Comparison of ENCODE assay signal across 10 cellular contexts in the genomic region with DNA sequence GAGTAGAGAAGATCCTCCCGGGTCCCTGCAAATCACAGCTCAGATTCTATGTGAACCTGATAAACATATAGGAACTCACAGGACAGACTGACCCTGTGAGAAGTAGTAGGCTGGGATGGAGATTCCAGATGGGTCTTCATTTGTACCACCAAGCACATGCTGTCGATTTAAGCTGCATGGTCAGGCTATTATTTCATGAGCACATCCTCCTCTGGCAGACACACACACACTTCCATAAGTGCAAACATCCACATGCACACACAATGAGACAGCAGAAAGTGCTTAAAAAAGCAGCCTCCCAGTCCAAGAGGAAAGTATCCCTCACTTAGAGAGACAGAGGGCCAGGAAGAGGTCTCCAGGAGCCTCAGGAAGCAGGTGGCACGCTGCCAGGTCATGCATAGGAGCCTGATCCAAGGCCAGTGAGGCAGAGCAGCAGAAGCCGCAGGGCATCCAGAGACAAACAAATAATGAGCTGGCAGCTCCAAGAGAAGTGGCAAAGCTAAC.
A peak's percentile ranks its signal among the peaks of the same experiment; 100 is the strongest.
DNase-seq lines count a peak whose midpoint lies in the region; ATAC-seq, FAIRE-seq and TF ChIP-seq lines count a peak whose summit lies in the region.
"Had no signal": no experiment of that assay in that cellular context is flagged by ENCODE, and none has a peak within 500 bp of the region (broad histone marks: within the 10 kb centered on the region; RNA-seq: fewer than 3 reads in every experiment).

No MANE protein-coding gene starts in this region.

- no peak for FAIRE-seq in astrocyte (lab: Jason Lieb, UNC)
- FAIRE-seq: endometrium had no signal

- H3K27me3 Mint-ChIP-seq in astrocyte (ENCODE audit: low read depth, unreplicated experiment), result peaks cover 3% of the 10 kb centered on the region

- no peaks in the 10 kb centered on the region for H3K79me2 ChIP-seq in astrocyte (ENCODE audit: insufficient read depth, low read length)

- H3K4me1 ChIP-seq in astrocyte (ENCODE audit: insufficient read depth, low read length), result peaks cover 13% of the 10 kb centered on the region

- H3K9ac ChIP-seq in astrocyte (ENCODE audit: low read length), result no peak overlapping the region

- H3K27me3 ChIP-seq in astrocyte (ENCODE audit: insufficient read depth, low read length), result no peaks in the 10 kb centered on the region

- peak overlapping the region; percentile 26 for H3K4me2 ChIP-seq in astrocyte (ENCODE audit: low read length)

- H3K27ac ChIP-seq in astrocyte (ENCODE audit: low read depth, low read length) (no peak overlapping the region), coronary artery (no peak overlapping the region)

- no peaks in the 10 kb centered on the region for H3K9me3 ChIP-seq in astrocyte (ENCODE audit: insufficient read depth, low read depth, low read length)

- no peaks in the 10 kb centered on the region for H4K20me1 ChIP-seq in astrocyte (ENCODE audit: insufficient read depth, low read length)

- TF ChIP-seq CTCF in astrocyte (IDR thresholded peaks at IDR 0.05; ENCODE audit: insufficient read depth, low read depth, low read length), result no peak
- no peak for TF ChIP-seq CTCF in coronary artery (IDR thresholded peaks at IDR 0.05)

- no peaks in the 10 kb centered on the region for H3K36me3 Mint-ChIP-seq in astrocyte (ENCODE audit: low read depth, unreplicated experiment)

- no peak overlapping the region for H3K27ac Mint-ChIP-seq in astrocyte (ENCODE audit: unreplicated experiment)

- no peaks in the 10 kb centered on the region for H3K36me3 ChIP-seq in astrocyte (ENCODE audit: insufficient read depth, low read length)

- DNase-seq in DMS79 (lab: John Stamatoyannopoulos, UW) (peak; percentile 93), NCI-H1694 treated with DMSO at 0.1 percent for 48 hours (lab: John Stamatoyannopoulos, UW) (peak; percentile 31), astrocyte (ENCODE audit: low read depth) (peak; percentile 43), left kidney (ENCODE audit: low read depth, low spot score) (peak; percentile 38), coronary artery (ENCODE audit: low spot score) (no peak)
- no peak for DNase-seq in stimulated activated CD4-positive, alpha-beta T cell treated with anti-CD3 and anti-CD28 coated beads, Interleukin-12 subunit alpha, Interleukin-12 subunit beta, amount 100 ng/mL, for 4 hours
- DNase-seq: H7 had no signal

- H2AFZ ChIP-seq in astrocyte (ENCODE audit: low read depth, low read length), result no peak overlapping the region

- peaks cover 7% of the 10 kb centered on the region for H3K4me1 Mint-ChIP-seq in astrocyte (ENCODE audit: low read depth, unreplicated experiment)

- H3K4me3 ChIP-seq in astrocyte (ENCODE audit: insufficient read depth, low read depth, low read length), result no peak overlapping the region
- H3K4me3 ChIP-seq in coronary artery, result no peak overlapping the region

- H3K9me3 Mint-ChIP-seq in astrocyte (ENCODE audit: unreplicated experiment), result peaks cover 2% of the 10 kb centered on the region

- ATAC-seq in HG02678 (IDR thresholded peaks at IDR 0.05; ENCODE audit: unreplicated experiment) (no peak), HG03469 (IDR thresholded peaks at IDR 0.05; ENCODE audit: unreplicated experiment) (no peak)

- H3K4me3 Mint-ChIP-seq in astrocyte (ENCODE audit: unreplicated experiment), result no peak overlapping the region

Comparison
In these comparisons a context has a peak if more than half of its experiments do, and no peak if none do; other contexts are left out.
1. DNase-seq: peak in DMS79 (single experiment), NCI-H1694 treated with DMSO at 0.1 percent for 48 hours (single experiment), astrocyte (single experiment) and left kidney (single experiment); none in stimulated activated CD4-positive, alpha-beta T cell treated with anti-CD3 and anti-CD28 coated beads, Interleukin-12 subunit alpha, Interleukin-12 subunit beta, amount 100 ng/mL, for 4 hours (single experiment) and coronary artery (single experiment).